18 cellular contexts compared by ENCODE assay signal in genomic region chr4:1575418-1576199, GRCh38.
DNase-seq lines count a peak whose midpoint lies in the region; ATAC-seq and TF ChIP-seq lines count a peak whose summit lies in the region.
"Had no signal": no experiment of that assay in that cellular context is flagged by ENCODE, and none has a peak within 500 bp of the region (broad histone marks: within the 10 kb centered on the region; RNA-seq: fewer than 3 reads in every experiment).

No MANE protein-coding gene starts in this region.

- no peaks in the 10 kb centered on the region for H3K27me3 ChIP-seq in BLaER1
- no peaks in the 10 kb centered on the region for H3K27me3 ChIP-seq in WERI-Rb-1 (ENCODE audit: insufficient read depth, low read depth, severe bottlenecking)
- no peaks in the 10 kb centered on the region for H3K27me3 ChIP-seq in right cardiac atrium (ENCODE audit: control insufficient read depth, insufficient read depth)
- H3K27me3 ChIP-seq in osteoblast (ENCODE audit: insufficient read depth, low read length) = no peaks in the 10 kb centered on the region
- H3K27me3 ChIP-seq: BLaER1 treated with 17β-estradiol and CSF1 and Interleukin-3, amounts not matched to agents 10 nM and 100 nM; MG63 had no signal

- peaks cover 15% of the 10 kb centered on the region for H3K4me1 ChIP-seq in BLaER1
- H3K4me1 ChIP-seq in right cardiac atrium (ENCODE audit: control insufficient read depth, insufficient read depth, low read length) = no peaks in the 10 kb centered on the region
- peaks cover 5% of the 10 kb centered on the region for H3K4me1 ChIP-seq in osteoblast (ENCODE audit: insufficient read depth, low read length)

- H2AFZ ChIP-seq in osteoblast (ENCODE audit: low read length) = no peak overlapping the region
- H2AFZ ChIP-seq: GM23338 had no signal

- H3K9ac ChIP-seq in BLaER1 = 0 out of 2 replicates have a peak overlapping the region, but pooled peaks have one; percentile 6

- H3K27ac ChIP-seq in BLaER1 = no peak overlapping the region
- H3K27ac ChIP-seq in WERI-Rb-1 = no peak overlapping the region
- H3K27ac ChIP-seq in right cardiac atrium (ENCODE audit: low read length) = no peak overlapping the region
- H3K27ac ChIP-seq in osteoblast (ENCODE audit: low read depth, low read length) = no peak overlapping the region
- H3K27ac ChIP-seq: BLaER1 treated with 17β-estradiol and CSF1 and Interleukin-3, amounts not matched to agents 10 nM and 100 nM had no signal

- H3K4me3 ChIP-seq in BLaER1 (no peak overlapping the region), WERI-Rb-1 (ENCODE audit: low read depth, low read length) (no peak overlapping the region), right cardiac atrium (ENCODE audit: low read length) (no peak overlapping the region), osteoblast (ENCODE audit: insufficient read depth, low read length) (no peak overlapping the region)
- H3K4me3 ChIP-seq: BLaER1 treated with 17β-estradiol and CSF1 and Interleukin-3, amounts not matched to agents 10 nM and 100 nM; GM23338; MG63 had no signal

- no peaks in the 10 kb centered on the region for H3K79me2 ChIP-seq in osteoblast (ENCODE audit: insufficient read depth, low read length)

- TF ChIP-seq CTCF in WERI-Rb-1 (IDR thresholded peaks at IDR 0.05; ENCODE audit: low read depth, low read length) (peak; percentile 39), osteoblast (IDR thresholded peaks at IDR 0.05; ENCODE audit: extremely low read depth, low read depth, low read length) (no peak)

- no peak for DNase-seq in WERI-Rb-1
- DNase-seq in right cardiac atrium = peak; percentile 10 to 59 (median 45)
- DNase-seq in osteoblast (ENCODE audit: insufficient read length, low spot score, missing footprints) = peak; percentile 75
- no peak for DNase-seq in COLO668 (lab: John Stamatoyannopoulos, UW; ENCODE audit: unreplicated experiment)
- no peak for DNase-seq in effector CD4-positive, alpha-beta T cell
- DNase-seq: COR-L47, GF-D8, HFFc6, IMR-90, Karpas-422, MG63, NCI-H1092, NCI-H2081 treated with DMSO at 0.1 percent for 48 hours, NCI-H510A had no signal

- ATAC-seq in right cardiac atrium = no peak
- ATAC-seq in HG03135 (IDR thresholded peaks at IDR 0.05; ENCODE audit: unreplicated experiment) = no peak
- ATAC-seq: GM23338 had no signal

- H3K4me2 ChIP-seq in BLaER1 = no peak overlapping the region
- no peak overlapping the region for H3K4me2 ChIP-seq in osteoblast (ENCODE audit: insufficient read depth, low read length)
- H3K4me2 ChIP-seq: BLaER1 treated with 17β-estradiol and CSF1 and Interleukin-3, amounts not matched to agents 10 nM and 100 nM; GM23338 had no signal

- no peaks in the 10 kb centered on the region for H3K36me3 ChIP-seq in BLaER1
- H3K36me3 ChIP-seq in WERI-Rb-1 = no peaks in the 10 kb centered on the region
- no peaks in the 10 kb centered on the region for H3K36me3 ChIP-seq in osteoblast (ENCODE audit: insufficient read depth, low read length)
- H3K36me3 ChIP-seq: BLaER1 treated with 17β-estradiol and CSF1 and Interleukin-3, amounts not matched to agents 10 nM and 100 nM; MG63 had no signal

- H4K20me1 ChIP-seq in BLaER1 (peaks cover 20% of the 10 kb centered on the region; the same call in 1 of the 2 replicates), osteoblast (ENCODE audit: insufficient read depth, low read length) (no peaks in the 10 kb centered on the region)

- intact Hi-C loops in right cardiac atrium (cut with DNase I) = no loop called here

- WGBS in right cardiac atrium = 74% methylated on average over 14 of the region's 14 CpGs

- H3K9me3 ChIP-seq in BLaER1 = no peaks in the 10 kb centered on the region
- no peaks in the 10 kb centered on the region for H3K9me3 ChIP-seq in WERI-Rb-1 (ENCODE audit: severe bottlenecking)
- H3K9me3 ChIP-seq in right cardiac atrium (ENCODE audit: control insufficient read depth, low read length) = no peaks in the 10 kb centered on the region
- H3K9me3 ChIP-seq in osteoblast (ENCODE audit: low read depth, low read length) = no peaks in the 10 kb centered on the region
- H3K9me3 ChIP-seq: BLaER1 treated with 17β-estradiol and CSF1 and Interleukin-3, amounts not matched to agents 10 nM and 100 nM; MG63 had no signal

Comparison
In these comparisons a context has a peak if more than half of its experiments do, and no peak if none do; other contexts are left out.
1. DNase-seq: peak in right cardiac atrium (3 of 3) and osteoblast (single experiment); none in WERI-Rb-1 (single experiment), COLO668 (single experiment) and effector CD4-positive, alpha-beta T cell (single experiment).